ENCODE assay signal across 1 cellular context in genomic region chr17:75855310-75856061, GRCh38.
TF ChIP-seq lines count a peak whose summit lies in the region.

WBP2 (minus strand) TSS chr17:75855335; CDS start chr17:75855297, 38 bp downstream.

TF ChIP-seq in HepG2, 621 proteins besides CTCF, POLR2A, EP300 and RAD21 (continued from another document and continues in another):
- TF ChIP-seq IRF1 (CRISPR knock-in tag; IDR thresholded peaks at IDR 0.05; ENCODE audit: low read depth) (0 out of 2 replicates have a peak, but pooled peaks have one; percentile 45), NKX3-1 (CRISPR knock-in tag; IDR thresholded peaks at IDR 0.05) (no peak), PLRG1 (conservative IDR thresholded peaks at IDR 0.05) (no peak), STAT6 (CRISPR knock-in tag; IDR thresholded peaks at IDR 0.05; ENCODE audit: borderline replicate concordance) (peak; percentile 93; the same call in 1 of the 2 replicates), KMT2A (CRISPR knock-in tag; IDR thresholded peaks at IDR 0.05) (peak; percentile 91), CCAR2 (optimal IDR thresholded peaks at IDR 0.05; ENCODE audit: low read depth, low read length) (no peak), AKNA (CRISPR knock-in tag; IDR thresholded peaks at IDR 0.05; ENCODE audit: borderline replicate concordance) (no peak), ZNF350 (CRISPR knock-in tag; IDR thresholded peaks at IDR 0.05; ENCODE audit: borderline replicate concordance, low read depth) (peak; percentile 98), KAT7 (CRISPR knock-in tag; IDR thresholded peaks at IDR 0.05; ENCODE audit: borderline replicate concordance) (peak; percentile 61; the same call in 1 of the 2 replicates), CREM (IDR thresholded peaks at IDR 0.05) (peak; percentile 98), CREM (CRISPR knock-in tag; IDR thresholded peaks at IDR 0.05) (no peak), ZNF607 (CRISPR knock-in tag; IDR thresholded peaks at IDR 0.05; ENCODE audit: borderline replicate concordance) (peak; percentile 97), MAFK (conservative IDR thresholded peaks at IDR 0.05 in 1 of 2, IDR thresholded peaks at IDR 0.05 in 1 of 2; ENCODE audit: low read length in 2 of 2) (no peak), ZNF30 (CRISPR knock-in tag; IDR thresholded peaks at IDR 0.05) (no peak; the same call in 1 of the 2 replicates), CBX1 (IDR thresholded peaks at IDR 0.05; ENCODE audit: low read depth) (peak; percentile 27), RBAK (CRISPR knock-in tag; IDR thresholded peaks at IDR 0.05) (no peak), ZNF740 (CRISPR knock-in tag; IDR thresholded peaks at IDR 0.05) (peak; percentile 84; the same call in 1 of the 2 replicates), ARNT (IDR thresholded peaks at IDR 0.05) (no peak), MTA1 (CRISPR knock-in tag; IDR thresholded peaks at IDR 0.05; ENCODE audit: borderline replicate concordance) (peak; percentile 55; the same call in 1 of the 2 replicates), UBTF (CRISPR knock-in tag; IDR thresholded peaks at IDR 0.05) (peak; percentile 89), ZNF235 (CRISPR knock-in tag; IDR thresholded peaks at IDR 0.05; ENCODE audit: borderline replicate concordance) (no peak), ZFP91 (CRISPR knock-in tag; IDR thresholded peaks at IDR 0.05; ENCODE audit: borderline replicate concordance) (peak; percentile 97), U2AF2 (IDR thresholded peaks at IDR 0.05; ENCODE audit: low read depth, low read length) (0 out of 2 replicates have a peak, but pooled peaks have one; percentile 41), ZNF556 (CRISPR knock-in tag; IDR thresholded peaks at IDR 0.05; ENCODE audit: borderline replicate concordance) (peak; percentile 38; the same call in 1 of the 2 replicates), GLMP (CRISPR knock-in tag; IDR thresholded peaks at IDR 0.05; ENCODE audit: borderline replicate concordance) (no peak), ZNF24 (IDR thresholded peaks at IDR 0.05) (no peak), SOX5 (CRISPR knock-in tag; IDR thresholded peaks at IDR 0.05; ENCODE audit: borderline replicate concordance) (peak; percentile 46; the same call in 1 of the 2 replicates), MED1 (CRISPR knock-in tag; IDR thresholded peaks at IDR 0.05) (peak; percentile 69; the same call in 1 of the 2 replicates), ZNF513 (CRISPR knock-in tag; conservative IDR thresholded peaks at IDR 0.05) (peak; percentile 100), CENPT (CRISPR knock-in tag; IDR thresholded peaks at IDR 0.05; ENCODE audit: low read depth) (peak; percentile 96), ZBTB20 (CRISPR knock-in tag; IDR thresholded peaks at IDR 0.05; ENCODE audit: borderline replicate concordance, low read depth) (no peak), BATF2 (CRISPR knock-in tag; IDR thresholded peaks at IDR 0.05) (0 out of 2 replicates have a peak, but pooled peaks have one; percentile 83), ZNF34 (CRISPR knock-in tag; IDR thresholded peaks at IDR 0.05; ENCODE audit: borderline replicate concordance) (0 out of 2 replicates have a peak, but pooled peaks have one; percentile 59), CREB1 (IDR thresholded peaks at IDR 0.05) (peak; percentile 83), CREB1 (CRISPR knock-in tag; IDR thresholded peaks at IDR 0.05) (peak; percentile 92), FOXP4 (CRISPR knock-in tag; IDR thresholded peaks at IDR 0.05) (peak; percentile 81), BCL6 (CRISPR knock-in tag; IDR thresholded peaks at IDR 0.05) (peak; percentile 53), HNF1B (CRISPR knock-in tag; IDR thresholded peaks at IDR 0.05) (peak; percentile 99)
